ENCODE assay signal across 14 cellular contexts in genomic region chr1:21311016-21311415, GRCh38. TPM values are rescaled to one million over a fixed set of nuclear protein-coding genes. Genes with fewer than 3 reads are reported as not detected.
DNase-seq lines count a peak whose midpoint lies in the region; ATAC-seq, FAIRE-seq and TF ChIP-seq lines count a peak whose summit lies in the region.
"Had no signal": no experiment of that assay in that cellular context is flagged by ENCODE, and none has a peak within 500 bp of the region (broad histone marks: within the 10 kb centered on the region; RNA-seq: fewer than 3 reads in every experiment).

No MANE protein-coding gene starts in this region.

- H3K27ac Mint-ChIP-seq in GM23338: no peak overlapping the region

- peaks cover 65% of the 10 kb centered on the region for H3K4me1 Mint-ChIP-seq in GM23338

- no peaks in the 10 kb centered on the region; the same call in 1 of the 2 replicates for H4K20me1 ChIP-seq in GM23338 (replicated peaks; ENCODE audit: insufficient read depth)

- H3K4me1 ChIP-seq in GM23338 (ENCODE audit: insufficient read depth): peaks cover 48% of the 10 kb centered on the region
- peaks cover 75% of the 10 kb centered on the region for H3K4me1 ChIP-seq in stomach smooth muscle (ENCODE audit: control insufficient read depth, insufficient read depth, low read length)
- H3K4me1 ChIP-seq in small intestine (ENCODE audit: control insufficient read depth in 2 of 2, insufficient read depth in 1 of 2, low read depth in 1 of 2, low read length in 1 of 2): peaks cover 0 to 6% of the 10 kb centered on the region in 2 donors

- peaks cover 7% of the 10 kb centered on the region; the same call in 1 of the 2 replicates for H3F3A ChIP-seq in GM23338 (replicated peaks; ENCODE audit: low read depth)

- H3K9me3 Mint-ChIP-seq in GM23338: no peaks in the 10 kb centered on the region
- H3K9me3 Mint-ChIP-seq: immature natural killer cell had no signal

- no peaks in the 10 kb centered on the region for H3K9me2 ChIP-seq in GM23338 (ENCODE audit: insufficient read depth)
- H3K9me2 ChIP-seq: SK-N-SH had no signal

- ATAC-seq in GM23338: no peak
- ATAC-seq in GM19035 (IDR thresholded peaks at IDR 0.05; ENCODE audit: unreplicated experiment): no peak
- no peak for ATAC-seq in HG03108 (IDR thresholded peaks at IDR 0.05; ENCODE audit: unreplicated experiment)
- ATAC-seq: activated CD4-positive, CD25-positive, alpha-beta regulatory T cell treated with anti-CD3 and anti-CD28 coated beads, Interleukin-2, amount 50 U/mL, for 24 hours had no signal

- no peak for FAIRE-seq in small intestine (lab: Jason Lieb, UNC)
- FAIRE-seq: D721Med had no signal

- H3K36me3 Mint-ChIP-seq in GM23338 (ENCODE audit: low read depth): no peaks in the 10 kb centered on the region; the same call in 2 of the 3 replicates
- H3K36me3 Mint-ChIP-seq: immature natural killer cell had no signal

- H3K4me3 Mint-ChIP-seq in GM23338: no peak overlapping the region; the same call in 2 of the 3 replicates
- H3K4me3 Mint-ChIP-seq: immature natural killer cell had no signal

- 93 to 99% (median 94%) methylated on average over 6 of the region's 6 CpGs for WGBS in small intestine, 3 donors

- H3K9me3 ChIP-seq in stomach smooth muscle (ENCODE audit: control insufficient read depth in 2 of 2, low read length in 2 of 2) (no peaks in the 10 kb centered on the region), small intestine (ENCODE audit: control insufficient read depth, low read depth) (no peaks in the 10 kb centered on the region)
- H3K9me3 ChIP-seq: SK-N-SH had no signal

- H3K36me3 ChIP-seq in GM23338 (ENCODE audit: insufficient read depth): no peaks in the 10 kb centered on the region
- H3K36me3 ChIP-seq in stomach smooth muscle (ENCODE audit: control insufficient read depth in 2 of 2, insufficient read depth in 2 of 2, low read length in 2 of 2): no peaks in the 10 kb centered on the region
- no peaks in the 10 kb centered on the region for H3K36me3 ChIP-seq in small intestine (ENCODE audit: control insufficient read depth in 2 of 2, insufficient read depth in 2 of 2, low read length in 2 of 2)

- DNase-seq in GM23338 (ENCODE audit: low spot score) (no peak), amniotic epithelial cell (ENCODE audit: low read depth) (peak; percentile 78), medulla oblongata (ENCODE audit: extremely low spot score) (peak; percentile 80), small intestine (no peak)
- DNase-seq: activated T-cell treated with anti-CD3 and anti-CD28 coated beads, Interleukin-2, amount 50 U/mL, for 1 hour; immature natural killer cell; naive B cell; NCI-H1105; SK-N-SH had no signal

- no peaks in the 10 kb centered on the region for H3K79me2 ChIP-seq in GM23338 (replicated peaks; ENCODE audit: insufficient read depth)

- H3K27me3 ChIP-seq in GM23338 (ENCODE audit: insufficient read depth): no peaks in the 10 kb centered on the region
- H3K27me3 ChIP-seq in stomach smooth muscle (ENCODE audit: control insufficient read depth in 1 of 2, insufficient read depth in 2 of 2, low read length in 2 of 2): no peaks in the 10 kb centered on the region
- no peaks in the 10 kb centered on the region for H3K27me3 ChIP-seq in small intestine (ENCODE audit: control insufficient read depth in 2 of 2, insufficient read depth in 2 of 2, low read length in 2 of 2)

- H3K27ac ChIP-seq in GM23338 (ENCODE audit: low read depth): 0 out of 2 replicates have a peak overlapping the region, but pooled peaks have one; percentile 41
- peak overlapping the region; percentile 88 for H3K27ac ChIP-seq in stomach smooth muscle (ENCODE audit: low read length)
- no peak overlapping the region for H3K27ac ChIP-seq in small intestine (ENCODE audit: low read depth in 1 of 2, low read length in 1 of 2)

- H3K27me3 Mint-ChIP-seq in GM23338 (ENCODE audit: insufficient read depth, low read depth, poor library complexity): peaks cover 5% of the 10 kb centered on the region
- H3K27me3 Mint-ChIP-seq: naive B cell had no signal

- H3K4me3 ChIP-seq in GM23338 (no peak overlapping the region), stomach smooth muscle (ENCODE audit: low read length in 2 of 2) (no peak overlapping the region), small intestine (ENCODE audit: low read depth in 1 of 2, low read length in 2 of 2) (no peak overlapping the region)

- no peak for TF ChIP-seq CTCF in GM23338 (conservative IDR thresholded peaks at IDR 0.05; ENCODE audit: low read depth in 2 of 2)

- no peak overlapping the region for H3K4me2 ChIP-seq in GM23338
- H3K4me2 ChIP-seq: SK-N-SH had no signal

- no peak overlapping the region for H2AFZ ChIP-seq in GM23338

- no peak overlapping the region for H3K9ac ChIP-seq in stomach smooth muscle (ENCODE audit: low read length in 2 of 2)
- H3K9ac ChIP-seq: SK-N-SH had no signal

TF ChIP-seq in GM23338, 12 proteins besides CTCF, POLR2A, EP300 and RAD21:
- TF ChIP-seq STAT1 (IDR thresholded peaks at IDR 0.05; ENCODE audit: unreplicated experiment): no peak

RNA-seq across cellular contexts. Expression of gene ECE1, which starts 20.8 kb away (rescaled TPM):
- 45.0 and 48.0 TPM in 2 replicates for total RNA-seq in GM23338 (2014; rRNA removed; shearing (Covaris generic))
- polyA plus RNA-seq in GM23338 (2016; fragmentation: Nextera tagmentation; extraction: Ambion mirVana): 10.4 and 11.0 TPM in 2 replicates
- 10 to 100 TPM; 20.8 to 58.1 (median 22.7) TPM for polyA plus RNA-seq in small intestine

Comparison
In these comparisons a context has a peak if more than half of its experiments do, and no peak if none do; other contexts are left out.
1. DNase-seq: peak in amniotic epithelial cell (single experiment) and medulla oblongata (single experiment); none in GM23338 (single experiment) and small intestine (single experiment).
2. H3K27ac ChIP-seq: peak in GM23338 (single experiment) and stomach smooth muscle (single experiment); none in small intestine (0 of 2).